1 cellular context compared by ENCODE assay signal in genomic region chr15:94243003-94243402, GRCh38. TPM values are rescaled to one million over a fixed set of nuclear protein-coding genes. Genes with fewer than 3 reads are reported as not detected.
"Had no signal": no experiment of that assay in that cellular context is flagged by ENCODE, and none has a peak within 500 bp of the region (broad histone marks: within the 10 kb centered on the region; RNA-seq: fewer than 3 reads in every experiment).

No MANE protein-coding gene starts in this region.

RNA-seq across cellular contexts. Expression of gene MCTP2, which starts 11.6 kb away (rescaled TPM):
- total RNA-seq: myocyte had no signal
